10 cellular contexts compared by ENCODE assay signal in the genomic region with DNA sequence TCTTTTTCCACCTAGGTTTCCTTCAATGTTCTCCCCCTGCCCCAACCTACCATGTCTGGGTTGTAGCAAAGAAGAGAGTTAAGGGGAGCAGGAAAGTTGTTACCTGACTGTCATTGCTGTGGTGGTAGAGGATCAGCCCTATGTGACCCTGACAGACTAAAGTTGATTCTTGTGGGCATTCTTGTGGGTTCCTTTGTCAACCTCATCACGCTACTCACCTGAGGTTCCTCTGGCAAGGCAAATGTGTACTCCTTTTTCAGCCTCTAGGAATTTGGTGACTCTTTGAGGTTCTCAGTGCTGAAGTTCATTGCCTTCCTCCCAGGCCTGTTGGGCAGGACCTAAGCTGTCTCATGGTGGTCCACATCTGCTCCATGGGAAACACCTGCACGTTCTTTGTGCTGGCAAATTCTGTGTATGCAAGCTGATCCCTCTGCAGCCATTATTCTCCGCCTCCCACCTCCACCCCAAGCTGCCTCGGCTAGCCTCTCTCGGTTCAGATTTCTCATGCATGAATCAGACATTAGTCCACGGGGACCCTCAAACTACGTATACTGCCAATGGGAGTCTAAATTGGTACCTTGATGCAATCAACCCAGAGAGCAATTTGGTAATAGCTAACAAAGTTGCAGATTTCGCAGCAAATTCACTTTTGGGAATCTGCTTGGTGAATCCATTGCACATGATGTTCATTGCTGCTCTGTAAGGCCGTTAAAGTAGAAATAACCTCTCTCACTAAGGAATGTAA. TPM values are rescaled to one million over a fixed set of nuclear protein-coding genes. Genes with fewer than 3 reads are reported as not detected.
DNase-seq lines count a peak whose midpoint lies in the region; ATAC-seq and TF ChIP-seq lines count a peak whose summit lies in the region.
"Had no signal": no experiment of that assay in that cellular context is flagged by ENCODE, and none has a peak within 500 bp of the region (broad histone marks: within the 10 kb centered on the region; RNA-seq: fewer than 3 reads in every experiment).

No MANE protein-coding gene starts in this region.

- H3K27ac Mint-ChIP-seq in activated naive CD4-positive, alpha-beta T cell treated with anti-CD3 and anti-CD28 coated beads, Interleukin-2, amount 10 ng/mL, durations not matched to agents 7 days and 5 days = peak overlapping the region; percentile 95
- H3K27ac Mint-ChIP-seq in WTC11 = peak overlapping the region; percentile 96
- H3K27ac Mint-ChIP-seq in stimulated activated naive CD8-positive, alpha-beta T cell treated with anti-CD3 and anti-CD28 coated beads, Interleukin-15, amount 100 ng/mL, for 72 hours = peak overlapping the region in 1 of 2 donors; percentile 98

- no peak overlapping the region for H3K27ac ChIP-seq in uterus

- no peaks in the 10 kb centered on the region for H3K9me3 ChIP-seq in uterus
- H3K9me3 ChIP-seq: BE2C had no signal

- no peak overlapping the region for H3K4me3 ChIP-seq in fibroblast of mammary gland (ENCODE audit: control insufficient read depth, low read depth, low read length)
- H3K4me3 ChIP-seq in uterus = no peak overlapping the region

- intact Hi-C loops in uterus (cut with DNase I; ENCODE audit: low total_unique reads) = no loop called here
- intact Hi-C loops in Right ventricle myocardium superior (cut with DNase I) = no loop called here

- TF ChIP-seq POLR2A in uterus (IDR thresholded peaks at IDR 0.05) = no peak

- no peak for ATAC-seq in WTC11
- no peak for ATAC-seq in stimulated activated naive CD8-positive, alpha-beta T cell treated with anti-CD3 and anti-CD28 coated beads, Interleukin-15, amount 100 ng/mL, for 72 hours
- no peak for ATAC-seq in Right ventricle myocardium superior (ENCODE audit: poor library complexity)

- peaks cover 4% of the 10 kb centered on the region for H3K27me3 Mint-ChIP-seq in activated naive CD4-positive, alpha-beta T cell treated with anti-CD3 and anti-CD28 coated beads, Interleukin-2, amount 10 ng/mL, durations not matched to agents 7 days and 5 days
- no peaks in the 10 kb centered on the region for H3K27me3 Mint-ChIP-seq in WTC11 (ENCODE audit: low read depth)
- no peaks in the 10 kb centered on the region for H3K27me3 Mint-ChIP-seq in stimulated activated naive CD8-positive, alpha-beta T cell treated with anti-CD3 and anti-CD28 coated beads, Interleukin-15, amount 100 ng/mL, for 72 hours

- POLR2A ChIA-PET in WTC11 (lab: Charles Lee) = interaction anchor here (1.1 kb wide), 1 partner anchor 103 kb away, joined by 3 read pairs; no protein-coding TSS in a partner anchor

- H3K36me3 ChIP-seq in uterus = no peaks in the 10 kb centered on the region
- H3K36me3 ChIP-seq: BE2C had no signal

- no peak for DNase-seq in activated naive CD4-positive, alpha-beta T cell treated with anti-CD3 and anti-CD28 coated beads, Interleukin-2, amount 10 ng/mL, durations not matched to agents 7 days and 5 days
- DNase-seq in activated naive CD4-positive, alpha-beta T cell treated with Interleukin-2 at 50 U/mL for 16 hours = no peak
- no peak for DNase-seq in WTC11 (ENCODE audit: low spot score)
- peak; percentile 91 for DNase-seq in fibroblast of mammary gland (ENCODE audit: low read depth)
- no peak for DNase-seq in stimulated activated naive CD8-positive, alpha-beta T cell treated with anti-CD3 and anti-CD28 coated beads, Interleukin-15, amount 100 ng/mL, for 72 hours
- DNase-seq in NCI-H1048 (lab: John Stamatoyannopoulos, UW) = no peak
- no peak for DNase-seq in uterus
- DNase-seq in Right ventricle myocardium superior = no peak
- DNase-seq: BE2C, hippocampal formation had no signal

- H3K4me1 Mint-ChIP-seq in activated naive CD4-positive, alpha-beta T cell treated with anti-CD3 and anti-CD28 coated beads, Interleukin-2, amount 10 ng/mL, durations not matched to agents 7 days and 5 days = peaks cover 48% of the 10 kb centered on the region
- peaks cover 21% of the 10 kb centered on the region for H3K4me1 Mint-ChIP-seq in WTC11
- H3K4me1 Mint-ChIP-seq in stimulated activated naive CD8-positive, alpha-beta T cell treated with anti-CD3 and anti-CD28 coated beads, Interleukin-15, amount 100 ng/mL, for 72 hours = peaks cover 47% of the 10 kb centered on the region

- peaks cover 12% of the 10 kb centered on the region for H3K36me3 Mint-ChIP-seq in activated naive CD4-positive, alpha-beta T cell treated with anti-CD3 and anti-CD28 coated beads, Interleukin-2, amount 10 ng/mL, durations not matched to agents 7 days and 5 days
- H3K36me3 Mint-ChIP-seq in WTC11 = peaks cover 4% of the 10 kb centered on the region; the same call in 1 of the 2 replicates

- peak overlapping the region; percentile 98 for H3K4me3 Mint-ChIP-seq in activated naive CD4-positive, alpha-beta T cell treated with anti-CD3 and anti-CD28 coated beads, Interleukin-2, amount 10 ng/mL, durations not matched to agents 7 days and 5 days
- H3K4me3 Mint-ChIP-seq in WTC11 = peak overlapping the region; percentile 87
- H3K4me3 Mint-ChIP-seq in stimulated activated naive CD8-positive, alpha-beta T cell treated with anti-CD3 and anti-CD28 coated beads, Interleukin-15, amount 100 ng/mL, for 72 hours = peak overlapping the region; percentile 80 to 89

- CTCF ChIA-PET in activated naive CD4-positive, alpha-beta T cell treated with anti-CD3 and anti-CD28 coated beads, Interleukin-2, amount 10 ng/mL, durations not matched to agents 7 days and 5 days (lab: Charles Lee) = interaction anchor here (1.3 to 2.2 kb wide), 4 partner anchors 8 to 103 kb away, joined by 4 to 9 read pairs (median 6); no protein-coding TSS in a partner anchor
- CTCF ChIA-PET in WTC11 (lab: Charles Lee) = interaction anchor here (1.2 to 1.8 kb wide), 4 partner anchors 11 to 105 kb away, joined by 3 to 22 read pairs (median 12); no protein-coding TSS in a partner anchor

- peaks cover 4 to 5% of the 10 kb centered on the region in 2 donors for H3K4me1 ChIP-seq in uterus
- H3K4me1 ChIP-seq: BE2C had no signal

- no peaks in the 10 kb centered on the region for H3K9me3 Mint-ChIP-seq in activated naive CD4-positive, alpha-beta T cell treated with anti-CD3 and anti-CD28 coated beads, Interleukin-2, amount 10 ng/mL, durations not matched to agents 7 days and 5 days
- H3K9me3 Mint-ChIP-seq in WTC11 = no peaks in the 10 kb centered on the region
- no peaks in the 10 kb centered on the region for H3K9me3 Mint-ChIP-seq in stimulated activated naive CD8-positive, alpha-beta T cell treated with anti-CD3 and anti-CD28 coated beads, Interleukin-15, amount 100 ng/mL, for 72 hours

- H3K27me3 ChIP-seq in uterus = no peaks in the 10 kb centered on the region
- H3K27me3 ChIP-seq: BE2C had no signal

- TF ChIP-seq CTCF in WTC11 (IDR thresholded peaks at IDR 0.05) (no peak), fibroblast of mammary gland (conservative IDR thresholded peaks at IDR 0.05; ENCODE audit: control insufficient read depth, insufficient read depth, low read depth, low read length) (no peak), uterus (IDR thresholded peaks at IDR 0.05) (no peak)

TF ChIP-seq in WTC11, 78 proteins besides CTCF, POLR2A, EP300 and RAD21 (continues in another document):
- TF ChIP-seq, protein P1, sequence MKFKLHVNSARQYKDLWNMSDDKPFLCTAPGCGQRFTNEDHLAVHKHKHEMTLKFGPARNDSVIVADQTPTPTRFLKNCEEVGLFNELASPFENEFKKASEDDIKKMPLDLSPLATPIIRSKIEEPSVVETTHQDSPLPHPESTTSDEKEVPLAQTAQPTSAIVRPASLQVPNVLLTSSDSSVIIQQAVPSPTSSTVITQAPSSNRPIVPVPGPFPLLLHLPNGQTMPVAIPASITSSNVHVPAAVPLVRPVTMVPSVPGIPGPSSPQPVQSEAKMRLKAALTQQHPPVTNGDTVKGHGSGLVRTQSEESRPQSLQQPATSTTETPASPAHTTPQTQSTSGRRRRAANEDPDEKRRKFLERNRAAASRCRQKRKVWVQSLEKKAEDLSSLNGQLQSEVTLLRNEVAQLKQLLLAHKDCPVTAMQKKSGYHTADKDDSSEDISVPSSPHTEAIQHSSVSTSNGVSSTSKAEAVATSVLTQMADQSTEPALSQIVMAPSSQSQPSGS (CRISPR knock-in tag; IDR thresholded peaks at IDR 0.05; ENCODE audit: borderline replicate concordance, low read depth) = no peak
- TF ChIP-seq TCF7 (CRISPR knock-in tag; IDR thresholded peaks at IDR 0.05; ENCODE audit: low read depth) (no peak), PRDM15 (CRISPR knock-in tag; IDR thresholded peaks at IDR 0.05) (no peak), ZNF416 (CRISPR knock-in tag; IDR thresholded peaks at IDR 0.05) (no peak)

RNA-seq across cellular contexts. Expression of gene GMCL1, which starts 1.5 kb away (rescaled TPM):
- total RNA-seq in WTC11 (2021) (17.2 to 21.6 TPM (median 20.5 TPM) in 3 replicates), uterus (10 to 100 TPM in 3 of 4 donors, 1 to 10 TPM in 1; 5.6 to 23.3 (median 16.1) TPM), Right ventricle myocardium superior (4.1 TPM)
